In the genomic region with DNA sequence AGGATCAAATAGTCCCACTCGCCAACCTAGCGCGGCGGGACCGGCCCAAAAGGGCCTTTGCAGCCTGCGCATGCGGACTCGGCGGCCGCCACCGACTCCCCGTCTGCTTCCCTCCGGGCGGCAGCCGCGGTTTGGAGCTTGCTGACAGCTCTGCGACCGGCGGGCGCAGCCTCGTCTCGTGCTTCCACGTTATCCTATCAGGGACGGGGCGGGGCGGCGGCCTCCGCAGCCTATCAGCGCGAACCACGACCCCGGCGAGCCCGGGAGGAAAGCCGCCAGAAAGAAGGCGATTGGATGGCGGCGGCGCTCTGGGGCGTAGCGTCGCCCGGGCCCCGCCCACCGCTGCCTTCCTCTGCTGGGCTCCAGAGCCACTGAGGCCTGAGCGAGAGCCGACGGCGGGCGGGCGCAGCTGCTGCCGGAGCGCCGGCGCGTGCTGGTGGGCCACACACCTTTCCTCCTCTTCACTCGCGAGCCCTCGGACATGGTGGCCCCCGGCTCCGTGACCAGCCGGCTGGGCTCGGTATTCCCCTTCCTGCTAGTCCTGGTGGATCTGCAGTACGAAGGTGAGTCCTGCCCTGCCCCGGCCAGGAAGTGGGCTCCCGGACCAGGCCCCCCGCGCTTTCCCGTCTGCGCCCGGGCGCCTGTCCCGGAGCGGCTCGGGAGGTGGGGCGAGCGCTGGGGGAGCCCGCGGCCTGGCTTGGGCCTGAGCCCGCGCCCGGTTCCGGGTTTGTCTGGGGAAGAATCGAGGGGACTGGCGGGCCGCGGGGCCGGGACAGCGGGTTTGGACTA, we compare ENCODE assay signal across 1 cellular context.
TF ChIP-seq lines count a peak whose summit lies in the region.

A gene with protein sequence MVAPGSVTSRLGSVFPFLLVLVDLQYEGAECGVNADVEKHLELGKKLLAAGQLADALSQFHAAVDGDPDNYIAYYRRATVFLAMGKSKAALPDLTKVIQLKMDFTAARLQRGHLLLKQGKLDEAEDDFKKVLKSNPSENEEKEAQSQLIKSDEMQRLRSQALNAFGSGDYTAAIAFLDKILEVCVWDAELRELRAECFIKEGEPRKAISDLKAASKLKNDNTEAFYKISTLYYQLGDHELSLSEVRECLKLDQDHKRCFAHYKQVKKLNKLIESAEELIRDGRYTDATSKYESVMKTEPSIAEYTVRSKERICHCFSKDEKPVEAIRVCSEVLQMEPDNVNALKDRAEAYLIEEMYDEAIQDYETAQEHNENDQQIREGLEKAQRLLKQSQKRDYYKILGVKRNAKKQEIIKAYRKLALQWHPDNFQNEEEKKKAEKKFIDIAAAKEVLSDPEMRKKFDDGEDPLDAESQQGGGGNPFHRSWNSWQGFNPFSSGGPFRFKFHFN (plus strand): TSS at position 365 of the 789 bp plus-strand sequence. CDS start 117 bp downstream, at position 482.

TF ChIP-seq in GM23338, 12 proteins besides CTCF, POLR2A, EP300 and RAD21 (continued from another document):
- TF ChIP-seq JUNB (IDR thresholded peaks at IDR 0.05; ENCODE audit: unreplicated experiment) (no peak), ZNF114 (CRISPR knock-in tag; IDR thresholded peaks at IDR 0.05) (no peak), POLR2AphosphoS5 (IDR thresholded peaks at IDR 0.05; ENCODE audit: low read depth) (peak; percentile 87), EZH2phosphoT487 (IDR thresholded peaks at IDR 0.05; ENCODE audit: unreplicated experiment) (no peak)
- TF ChIP-seq, protein P1, sequence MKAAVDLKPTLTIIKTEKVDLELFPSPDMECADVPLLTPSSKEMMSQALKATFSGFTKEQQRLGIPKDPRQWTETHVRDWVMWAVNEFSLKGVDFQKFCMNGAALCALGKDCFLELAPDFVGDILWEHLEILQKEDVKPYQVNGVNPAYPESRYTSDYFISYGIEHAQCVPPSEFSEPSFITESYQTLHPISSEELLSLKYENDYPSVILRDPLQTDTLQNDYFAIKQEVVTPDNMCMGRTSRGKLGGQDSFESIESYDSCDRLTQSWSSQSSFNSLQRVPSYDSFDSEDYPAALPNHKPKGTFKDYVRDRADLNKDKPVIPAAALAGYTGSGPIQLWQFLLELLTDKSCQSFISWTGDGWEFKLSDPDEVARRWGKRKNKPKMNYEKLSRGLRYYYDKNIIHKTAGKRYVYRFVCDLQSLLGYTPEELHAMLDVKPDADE (IDR thresholded peaks at IDR 0.05): no peak
- TF ChIP-seq, protein P2, sequence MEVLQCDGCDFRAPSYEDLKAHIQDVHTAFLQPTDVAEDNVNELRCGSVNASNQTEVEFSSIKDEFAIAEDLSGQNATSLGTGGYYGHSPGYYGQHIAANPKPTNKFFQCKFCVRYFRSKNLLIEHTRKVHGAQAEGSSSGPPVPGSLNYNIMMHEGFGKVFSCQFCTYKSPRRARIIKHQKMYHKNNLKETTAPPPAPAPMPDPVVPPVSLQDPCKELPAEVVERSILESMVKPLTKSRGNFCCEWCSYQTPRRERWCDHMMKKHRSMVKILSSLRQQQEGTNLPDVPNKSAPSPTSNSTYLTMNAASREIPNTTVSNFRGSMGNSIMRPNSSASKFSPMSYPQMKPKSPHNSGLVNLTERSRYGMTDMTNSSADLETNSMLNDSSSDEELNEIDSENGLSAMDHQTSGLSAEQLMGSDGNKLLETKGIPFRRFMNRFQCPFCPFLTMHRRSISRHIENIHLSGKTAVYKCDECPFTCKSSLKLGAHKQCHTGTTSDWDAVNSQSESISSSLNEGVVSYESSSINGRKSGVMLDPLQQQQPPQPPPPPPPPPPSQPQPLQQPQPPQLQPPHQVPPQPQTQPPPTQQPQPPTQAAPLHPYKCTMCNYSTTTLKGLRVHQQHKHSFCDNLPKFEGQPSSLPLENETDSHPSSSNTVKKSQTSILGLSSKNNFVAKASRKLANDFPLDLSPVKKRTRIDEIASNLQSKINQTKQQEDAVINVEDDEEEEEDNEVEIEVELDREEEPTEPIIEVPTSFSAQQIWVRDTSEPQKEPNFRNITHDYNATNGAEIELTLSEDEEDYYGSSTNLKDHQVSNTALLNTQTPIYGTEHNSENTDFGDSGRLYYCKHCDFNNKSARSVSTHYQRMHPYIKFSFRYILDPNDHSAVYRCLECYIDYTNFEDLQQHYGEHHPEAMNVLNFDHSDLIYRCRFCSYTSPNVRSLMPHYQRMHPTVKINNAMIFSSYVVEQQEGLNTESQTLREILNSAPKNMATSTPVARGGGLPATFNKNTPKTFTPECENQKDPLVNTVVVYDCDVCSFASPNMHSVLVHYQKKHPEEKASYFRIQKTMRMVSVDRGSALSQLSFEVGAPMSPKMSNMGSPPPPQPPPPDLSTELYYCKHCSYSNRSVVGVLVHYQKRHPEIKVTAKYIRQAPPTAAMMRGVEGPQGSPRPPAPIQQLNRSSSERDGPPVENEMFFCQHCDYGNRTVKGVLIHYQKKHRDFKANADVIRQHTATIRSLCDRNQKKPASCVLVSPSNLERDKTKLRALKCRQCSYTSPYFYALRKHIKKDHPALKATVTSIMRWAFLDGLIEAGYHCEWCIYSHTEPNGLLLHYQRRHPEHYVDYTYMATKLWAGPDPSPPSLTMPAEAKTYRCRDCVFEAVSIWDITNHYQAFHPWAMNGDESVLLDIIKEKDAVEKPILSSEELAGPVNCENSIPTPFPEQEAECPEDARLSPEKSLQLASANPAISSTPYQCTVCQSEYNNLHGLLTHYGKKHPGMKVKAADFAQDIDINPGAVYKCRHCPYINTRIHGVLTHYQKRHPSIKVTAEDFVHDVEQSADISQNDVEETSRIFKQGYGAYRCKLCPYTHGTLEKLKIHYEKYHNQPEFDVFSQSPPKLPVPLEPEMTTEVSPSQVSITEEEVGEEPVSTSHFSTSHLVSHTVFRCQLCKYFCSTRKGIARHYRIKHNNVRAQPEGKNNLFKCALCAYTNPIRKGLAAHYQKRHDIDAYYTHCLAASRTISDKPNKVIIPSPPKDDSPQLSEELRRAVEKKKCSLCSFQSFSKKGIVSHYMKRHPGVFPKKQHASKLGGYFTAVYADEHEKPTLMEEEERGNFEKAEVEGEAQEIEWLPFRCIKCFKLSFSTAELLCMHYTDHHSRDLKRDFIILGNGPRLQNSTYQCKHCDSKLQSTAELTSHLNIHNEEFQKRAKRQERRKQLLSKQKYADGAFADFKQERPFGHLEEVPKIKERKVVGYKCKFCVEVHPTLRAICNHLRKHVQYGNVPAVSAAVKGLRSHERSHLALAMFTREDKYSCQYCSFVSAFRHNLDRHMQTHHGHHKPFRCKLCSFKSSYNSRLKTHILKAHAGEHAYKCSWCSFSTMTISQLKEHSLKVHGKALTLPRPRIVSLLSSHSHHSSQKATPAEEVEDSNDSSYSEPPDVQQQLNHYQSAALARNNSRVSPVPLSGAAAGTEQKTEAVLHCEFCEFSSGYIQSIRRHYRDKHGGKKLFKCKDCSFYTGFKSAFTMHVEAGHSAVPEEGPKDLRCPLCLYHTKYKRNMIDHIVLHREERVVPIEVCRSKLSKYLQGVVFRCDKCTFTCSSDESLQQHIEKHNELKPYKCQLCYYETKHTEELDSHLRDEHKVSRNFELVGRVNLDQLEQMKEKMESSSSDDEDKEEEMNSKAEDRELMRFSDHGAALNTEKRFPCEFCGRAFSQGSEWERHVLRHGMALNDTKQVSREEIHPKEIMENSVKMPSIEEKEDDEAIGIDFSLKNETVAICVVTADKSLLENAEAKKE (CRISPR knock-in tag; IDR thresholded peaks at IDR 0.05): no peak
